Comparison of ENCODE assay signal across 11 cellular contexts in genomic region chr7:135238112-135238744, GRCh38. TPM values are rescaled to one million over a fixed set of nuclear protein-coding genes. Genes with fewer than 3 reads are reported as not detected.
A peak's percentile ranks its signal among the peaks of the same experiment; 100 is the strongest.
DNase-seq lines count a peak whose midpoint lies in the region; ATAC-seq and TF ChIP-seq lines count a peak whose summit lies in the region.
"Had no signal": no experiment of that assay in that cellular context is flagged by ENCODE, and none has a peak within 500 bp of the region (broad histone marks: within the 10 kb centered on the region; RNA-seq: fewer than 3 reads in every experiment).

No MANE protein-coding gene starts in this region.

- no peaks in the 10 kb centered on the region for H3K36me3 ChIP-seq in NT2/D1 (ENCODE audit: insufficient read depth, insufficient read length, low read length)
- H3K36me3 ChIP-seq: HAP-1 had no signal

- H3K4me3 Mint-ChIP-seq in activated naive CD4-positive, alpha-beta T cell treated with anti-CD3 and anti-CD28 coated beads, Interleukin-2, amount 10 ng/mL, durations not matched to agents 7 days and 5 days: no peak overlapping the region
- H3K4me3 Mint-ChIP-seq in endothelial cell (ENCODE audit: unreplicated experiment): no peak overlapping the region

- H3K4me1 ChIP-seq in NT2/D1 (ENCODE audit: insufficient read depth, insufficient read length): no peaks in the 10 kb centered on the region
- H3K4me1 ChIP-seq: HAP-1 had no signal

- no peaks in the 10 kb centered on the region for H3K36me3 Mint-ChIP-seq in activated naive CD4-positive, alpha-beta T cell treated with anti-CD3 and anti-CD28 coated beads, Interleukin-2, amount 50 U/mL, for 72 hours
- no peaks in the 10 kb centered on the region for H3K36me3 Mint-ChIP-seq in activated naive CD4-positive, alpha-beta T cell treated with anti-CD3 and anti-CD28 coated beads, Interleukin-2, amount 10 ng/mL, durations not matched to agents 7 days and 5 days
- no peaks in the 10 kb centered on the region for H3K36me3 Mint-ChIP-seq in endothelial cell (ENCODE audit: low read depth, unreplicated experiment)

- no peak overlapping the region for H3K9ac ChIP-seq in NT2/D1 (ENCODE audit: insufficient read length, low read depth)

- ATAC-seq in activated naive CD4-positive, alpha-beta T cell treated with anti-CD3 and anti-CD28 coated beads, Interleukin-2, amount 50 U/mL, for 72 hours: peak; percentile 24 to 46
- ATAC-seq in stimulated activated naive CD8-positive, alpha-beta T cell treated with anti-CD3 and anti-CD28 coated beads, Interleukin-15, Interleukin-2, amounts not matched to agents 100 U/mL and 50 U/mL, for 24 hours: no peak

- H3K9me3 Mint-ChIP-seq in activated naive CD4-positive, alpha-beta T cell treated with anti-CD3 and anti-CD28 coated beads, Interleukin-2, amount 50 U/mL, for 72 hours: peaks cover 0 to 5% of the 10 kb centered on the region in 2 donors
- no peaks in the 10 kb centered on the region for H3K9me3 Mint-ChIP-seq in activated naive CD4-positive, alpha-beta T cell treated with anti-CD3 and anti-CD28 coated beads, Interleukin-2, amount 10 ng/mL, durations not matched to agents 7 days and 5 days
- H3K9me3 Mint-ChIP-seq in endothelial cell (ENCODE audit: unreplicated experiment): no peaks in the 10 kb centered on the region

- peaks cover 10% of the 10 kb centered on the region for H3K4me1 Mint-ChIP-seq in activated naive CD4-positive, alpha-beta T cell treated with anti-CD3 and anti-CD28 coated beads, Interleukin-2, amount 10 ng/mL, durations not matched to agents 7 days and 5 days
- peaks cover 6% of the 10 kb centered on the region for H3K4me1 Mint-ChIP-seq in endothelial cell (ENCODE audit: unreplicated experiment)

- H3K9me3 ChIP-seq in NT2/D1 (ENCODE audit: insufficient read depth, low read length): no peaks in the 10 kb centered on the region
- H3K9me3 ChIP-seq: HAP-1 had no signal

- H3K27me3 ChIP-seq in NT2/D1 (ENCODE audit: insufficient read depth, insufficient read length): no peaks in the 10 kb centered on the region

- CTCF ChIA-PET in activated naive CD4-positive, alpha-beta T cell treated with anti-CD3 and anti-CD28 coated beads, Interleukin-2, amount 10 ng/mL, durations not matched to agents 7 days and 5 days (lab: Charles Lee): interaction anchor here (0.9 to 1.2 kb wide), 2 partner anchors 14 to 20 kb away, joined by 3 to 4 read pairs; no protein-coding TSS in a partner anchor

- peaks cover 15% of the 10 kb centered on the region for H3K27me3 Mint-ChIP-seq in activated naive CD4-positive, alpha-beta T cell treated with anti-CD3 and anti-CD28 coated beads, Interleukin-2, amount 10 ng/mL, durations not matched to agents 7 days and 5 days
- H3K27me3 Mint-ChIP-seq in endothelial cell (ENCODE audit: unreplicated experiment): peaks cover 1% of the 10 kb centered on the region

- H3K4me3 ChIP-seq in NT2/D1 (ENCODE audit: insufficient read length, low read depth): no peak overlapping the region
- H3K4me3 ChIP-seq: coronary artery, HAP-1 had no signal

- TF ChIP-seq CTCF in endothelial cell (IDR thresholded peaks at IDR 0.05; ENCODE audit: unreplicated experiment): peak; percentile 70

- DNase-seq in activated naive CD4-positive, alpha-beta T cell treated with anti-CD3 and anti-CD28 coated beads, Interleukin-2, amount 50 U/mL, for 72 hours (ENCODE audit: low spot score in 2 of 2): peak in 1 of 2 donors; percentile 24
- no peak for DNase-seq in activated naive CD4-positive, alpha-beta T cell treated with anti-CD3 and anti-CD28 coated beads, Interleukin-2, amount 10 ng/mL, durations not matched to agents 7 days and 5 days
- peak; percentile 20 for DNase-seq in NT2/D1 (ENCODE audit: low read depth, low spot score)
- no peak for DNase-seq in endothelial cell (ENCODE audit: low spot score)
- peak; percentile 34 for DNase-seq in stimulated activated naive CD8-positive, alpha-beta T cell treated with anti-CD3 and anti-CD28 coated beads, Interleukin-15, Interleukin-2, amounts not matched to agents 100 U/mL and 50 U/mL, for 24 hours
- no peak for DNase-seq in activated naive CD4-positive, alpha-beta T cell (lab: John Stamatoyannopoulos, UW)
- DNase-seq in NCI-H446 treated with DMSO at 0.1 percent for 48 hours (lab: John Stamatoyannopoulos, UW): no peak
- no peak for DNase-seq in amniotic stem cell (lab: John Stamatoyannopoulos, UW)
- DNase-seq: activated CD4-positive, CD25-positive, alpha-beta regulatory T cell had no signal

- H3K27ac Mint-ChIP-seq in activated naive CD4-positive, alpha-beta T cell treated with anti-CD3 and anti-CD28 coated beads, Interleukin-2, amount 50 U/mL, for 72 hours: no peak overlapping the region
- no peak overlapping the region for H3K27ac Mint-ChIP-seq in activated naive CD4-positive, alpha-beta T cell treated with anti-CD3 and anti-CD28 coated beads, Interleukin-2, amount 10 ng/mL, durations not matched to agents 7 days and 5 days
- H3K27ac Mint-ChIP-seq in endothelial cell (ENCODE audit: unreplicated experiment): no peak overlapping the region

RNA-seq across cellular contexts. Expression of gene STRA8, which starts 4.6 kb away (rescaled TPM):
- total RNA-seq in activated naive CD4-positive, alpha-beta T cell treated with anti-CD3 and anti-CD28 coated beads, Interleukin-2, amount 50 U/mL, for 72 hours: not detected
- total RNA-seq in endothelial cell (ENCODE audit: unreplicated experiment): not detected

RNA-seq across cellular contexts. Expression of gene WDR91, which starts 26.9 kb away (rescaled TPM):
- 10 to 100 TPM in 1 of 2 donors, 1 to 10 TPM in 1; 9.9 to 13.7 TPM for total RNA-seq in activated naive CD4-positive, alpha-beta T cell treated with anti-CD3 and anti-CD28 coated beads, Interleukin-2, amount 50 U/mL, for 72 hours
- total RNA-seq in endothelial cell (ENCODE audit: unreplicated experiment): 11.5 TPM

Comparison
In these comparisons a context has a peak if more than half of its experiments do, and no peak if none do; other contexts are left out.
1. DNase-seq: peak in NT2/D1 (single experiment) and stimulated activated naive CD8-positive, alpha-beta T cell treated with anti-CD3 and anti-CD28 coated beads, Interleukin-15, Interleukin-2, amounts not matched to agents 100 U/mL and 50 U/mL, for 24 hours (single experiment); none in activated naive CD4-positive, alpha-beta T cell treated with anti-CD3 and anti-CD28 coated beads, Interleukin-2, amount 10 ng/mL, durations not matched to agents 7 days and 5 days (single experiment), endothelial cell (single experiment), activated naive CD4-positive, alpha-beta T cell (0 of 4), NCI-H446 treated with DMSO at 0.1 percent for 48 hours (single experiment) and amniotic stem cell (single experiment).